19 cellular contexts compared by ENCODE assay signal in the genomic region with DNA sequence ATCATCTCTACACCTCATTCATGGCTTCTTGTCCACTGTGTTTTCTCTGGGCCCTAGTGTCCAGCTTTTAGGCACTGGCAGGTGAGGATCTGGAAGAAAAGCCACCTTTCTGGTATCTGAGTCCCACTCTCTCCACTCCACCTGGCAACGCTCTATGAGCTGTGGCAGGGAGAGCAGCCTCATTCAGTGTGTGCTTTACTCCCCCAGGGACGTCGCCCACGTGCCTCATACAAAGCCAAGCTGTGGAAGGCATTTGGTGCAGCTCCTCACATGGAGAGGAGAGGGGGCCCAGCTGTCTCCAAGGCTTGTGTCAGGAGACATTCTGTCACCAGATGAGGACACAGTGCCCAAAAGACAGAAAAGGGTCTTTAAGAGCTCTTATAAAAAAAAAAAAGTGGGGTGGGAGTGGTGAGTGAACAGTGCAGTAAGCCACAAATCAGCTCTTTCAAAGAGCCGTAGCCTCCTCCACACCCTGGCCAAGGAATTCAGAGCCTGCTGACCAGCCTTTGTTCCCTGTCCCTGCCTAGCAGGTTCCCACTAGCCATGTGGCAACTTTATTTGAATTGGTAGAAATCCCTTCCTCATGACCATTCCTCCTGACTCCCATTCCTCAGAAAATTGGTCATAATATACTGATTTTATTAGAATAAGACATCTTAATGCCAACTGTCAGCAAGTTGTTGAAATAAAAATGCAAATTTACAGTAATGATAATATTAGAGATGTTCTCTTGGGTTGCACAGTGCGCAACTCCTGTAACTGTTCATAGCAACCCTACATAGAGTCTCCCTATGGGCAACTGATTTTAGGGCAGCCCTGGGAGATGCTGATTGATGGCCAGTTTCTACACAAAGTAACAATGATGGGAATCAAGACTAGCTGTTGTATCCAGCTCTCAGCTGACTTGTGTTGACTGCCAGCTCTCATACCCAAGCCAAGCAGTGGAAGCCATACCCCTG. TPM values are rescaled to one million over a fixed set of nuclear protein-coding genes. Genes with fewer than 3 reads are reported as not detected.
A peak's percentile ranks its signal among the peaks of the same experiment; 100 is the strongest.
DNase-seq lines count a peak whose midpoint lies in the region; ATAC-seq and TF ChIP-seq lines count a peak whose summit lies in the region.
"Had no signal": no experiment of that assay in that cellular context is flagged by ENCODE, and none has a peak within 500 bp of the region (broad histone marks: within the 10 kb centered on the region; RNA-seq: fewer than 3 reads in every experiment).

No MANE protein-coding gene starts in this region.

- peaks cover 54% of the 10 kb centered on the region for H3K4me1 ChIP-seq in PC-3 (ENCODE audit: insufficient read depth, low read length)
- H3K4me1 ChIP-seq: adrenal gland, spleen, transverse colon had no signal

- no peak for ATAC-seq in PC-3
- ATAC-seq: left lobe of liver; stimulated activated naive B cell treated with anti-CD40 and anti-IgM and Interleukin-4, amounts not matched to agents 10 μg/mL and 1 μg/mL and 100 μg/mL, for 72 hours had no signal

- H3K4me2 ChIP-seq in PC-3 (ENCODE audit: low read length): peak overlapping the region; percentile 58

- no TSS peak for BruUV-seq in PC-3 (replicated peaks; lab: Mats Ljungman, UMichigan)

- H3K79me2 ChIP-seq in PC-3 (ENCODE audit: low read length): no peaks in the 10 kb centered on the region

- CTCF ChIA-PET in PC-3 (lab: Charles Lee): interaction anchor here (0.7 kb wide), 1 partner anchor 10 kb away, joined by 3 read pairs; no protein-coding TSS in a partner anchor

- H3K4me3 ChIP-seq in H7 (ENCODE audit: insufficient read depth, low read depth, low read length): no peak overlapping the region
- H3K4me3 ChIP-seq in PC-3 (ENCODE audit: low read length): no peak overlapping the region
- H3K4me3 ChIP-seq in fibroblast of pulmonary artery (replicated peaks; ENCODE audit: low read depth, low read length): no peak overlapping the region
- H3K4me3 ChIP-seq: adrenal gland, ovary, spleen, transverse colon had no signal

- no peaks in the 10 kb centered on the region for H3F3A ChIP-seq in PC-3 (ENCODE audit: low read length, unreplicated experiment)

- no peaks in the 10 kb centered on the region for H3K9me3 ChIP-seq in PC-3 (ENCODE audit: low read length)
- H3K9me3 ChIP-seq: adrenal gland, ovary, spleen, transverse colon had no signal

- DNase-seq in H7 (peak; percentile 50), PC-3 (peak; percentile 64), fibroblast of pulmonary artery (ENCODE audit: low read depth) (peak; percentile 40), renal cortical epithelial cell (ENCODE audit: low read depth) (peak; percentile 65), NCI-H187 treated with DMSO at 0.1 percent for 48 hours (lab: John Stamatoyannopoulos, UW) (no peak), NCI-H128 (lab: John Stamatoyannopoulos, UW; ENCODE audit: unreplicated experiment) (no peak), mucosa of gallbladder (ENCODE audit: low spot score) (no peak)
- DNase-seq in stimulated activated CD4-positive, alpha-beta T cell treated with anti-CD3 and anti-CD28 coated beads, Interleukin-1b, Interleukin-23, amount 100 ng/mL, for 48 hours: no peak
- DNase-seq: activated CD4-positive, alpha-beta memory T cell treated with anti-CD3 and anti-CD28 coated beads, Interleukin-2, amount 10 ng/mL, durations not matched to agents 7 days and 5 days; adrenal gland; cerebellar nuclear complex; DMS53; NCI-H1417; ovary; spleen; stimulated activated naive B cell treated with anti-CD40 and anti-IgM and Interleukin-4, amounts not matched to agents 10 μg/mL and 1 μg/mL and 100 μg/mL, for 72 hours; transverse colon had no signal

- no peaks in the 10 kb centered on the region for H3K36me3 ChIP-seq in H7 (replicated peaks; ENCODE audit: control insufficient read depth, insufficient read depth, low read length)
- no peaks in the 10 kb centered on the region for H3K36me3 ChIP-seq in PC-3 (ENCODE audit: low read depth, low read length)
- H3K36me3 ChIP-seq: adrenal gland, ovary, transverse colon had no signal

- H4K20me1 ChIP-seq in PC-3 (ENCODE audit: low read length): no peaks in the 10 kb centered on the region

- H3K27me3 ChIP-seq in H7 (ENCODE audit: control insufficient read depth, insufficient read depth, low read length) (0 out of 2 replicates have a peak, but pooled peaks cover 2% of the 10 kb centered on the region), PC-3 (ENCODE audit: low read length) (no peaks in the 10 kb centered on the region)
- H3K27me3 ChIP-seq: adrenal gland, ovary, transverse colon had no signal

- POLR2A ChIA-PET in PC-3 (lab: Charles Lee; ENCODE audit: unreplicated experiment): interaction anchor here (0.6 kb wide), 1 partner anchor 12 kb away, joined by 3 read pairs; no protein-coding TSS in a partner anchor

- TF ChIP-seq CTCF in PC-3 (conservative IDR thresholded peaks at IDR 0.05; ENCODE audit: low read depth, low read length): no peak
- no peak for TF ChIP-seq CTCF in fibroblast of pulmonary artery (IDR thresholded peaks at IDR 0.05; ENCODE audit: low read length, missing control alignments)

- H3K27ac ChIP-seq in PC-3 (ENCODE audit: low read length): peak overlapping the region; percentile 94
- H3K27ac ChIP-seq: adrenal gland, ovary, spleen, transverse colon had no signal

- no peaks in the 10 kb centered on the region for H3K9me2 ChIP-seq in PC-3 (replicated peaks; ENCODE audit: low read length)

- H3K9ac ChIP-seq in PC-3 (ENCODE audit: low read length): peak overlapping the region; percentile 61

- intact Hi-C loops in PC-3 (cut with micrococcal nuclease): loop anchor here (2.0 kb wide), 1 partner anchor 43 kb away; no protein-coding TSS in a partner anchor

- H2AFZ ChIP-seq in PC-3 (ENCODE audit: low read length): no peak overlapping the region

RNA-seq across cellular contexts. Expression of gene GALNT15, which starts 29.5 kb away (rescaled TPM):
- 0.67 TPM in 1 of 2 replicates, not detected in the other for total RNA-seq in H7 (2014; rRNA removed; shearing (Covaris generic))
- total RNA-seq in PC-3 (2014; rRNA removed) (not detected in 2 replicates), renal cortical epithelial cell (0.17 and 0.55 TPM in 2 replicates), mucosa of gallbladder (3.9 TPM)
- total RNA-seq: activated CD4-positive, alpha-beta memory T cell treated with anti-CD3 and anti-CD28 coated beads, Interleukin-2, amount 10 ng/mL, durations not matched to agents 7 days and 5 days; T-helper 1 cell treated with Interleukin-12 subunit alpha and Interleukin-12 subunit beta and Interleukin-4 antibody, amounts not matched to agents 30 ng/mL and 1 ng/mL, for 36 hours had no signal

Comparison
In these comparisons a context has a peak if more than half of its experiments do, and no peak if none do; other contexts are left out.
1. DNase-seq: peak in H7 (single experiment), PC-3 (single experiment), fibroblast of pulmonary artery (single experiment) and renal cortical epithelial cell (single experiment); none in NCI-H187 treated with DMSO at 0.1 percent for 48 hours (single experiment), NCI-H128 (single experiment), mucosa of gallbladder (single experiment) and stimulated activated CD4-positive, alpha-beta T cell treated with anti-CD3 and anti-CD28 coated beads, Interleukin-1b, Interleukin-23, amount 100 ng/mL, for 48 hours (single experiment).